16 cellular contexts compared by ENCODE assay signal in the genomic region with DNA sequence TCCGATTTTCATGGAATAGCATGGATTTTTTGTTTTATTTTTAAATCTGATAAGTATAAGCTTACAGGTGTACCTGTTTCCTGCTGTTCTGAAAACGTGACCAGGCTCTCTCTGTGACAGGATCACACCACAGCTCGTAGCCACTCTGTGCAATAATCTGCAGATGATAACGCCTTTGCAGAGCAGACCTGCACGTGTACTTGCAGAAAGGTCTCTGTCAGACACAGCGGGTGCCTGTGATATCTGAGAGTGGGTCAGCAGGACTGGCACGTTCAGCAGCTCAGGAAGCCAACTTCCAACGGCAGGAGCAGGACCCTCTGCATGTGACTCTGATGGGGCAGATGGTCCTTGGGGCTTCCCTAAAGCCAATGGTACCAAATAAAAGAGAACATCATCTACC.
DNase-seq lines count a peak whose midpoint lies in the region; ATAC-seq and TF ChIP-seq lines count a peak whose summit lies in the region.
"Had no signal": no experiment of that assay in that cellular context is flagged by ENCODE, and none has a peak within 500 bp of the region (broad histone marks: within the 10 kb centered on the region; RNA-seq: fewer than 3 reads in every experiment).

No MANE protein-coding gene starts in this region.

- H3K56ac ChIP-seq in H9 (ENCODE audit: insufficient read length, low read depth, low read length) = no peak overlapping the region

- H3K27ac Mint-ChIP-seq in H9 = no peak overlapping the region
- H3K27ac Mint-ChIP-seq in activated CD4-positive, alpha-beta T cell treated with anti-CD3 and anti-CD28 coated beads, Interleukin-2, amount 10 ng/mL, durations not matched to agents 24 days and 14 days = no peak overlapping the region
- H3K27ac Mint-ChIP-seq in MCF 10A (ENCODE audit: low read depth, unreplicated experiment) = no peak overlapping the region
- H3K27ac Mint-ChIP-seq: CD14-positive monocyte; CD8-positive, alpha-beta T cell had no signal

- H3K27me3 ChIP-seq in H9 (ENCODE audit: insufficient read depth, low read length) (no peaks in the 10 kb centered on the region), Karpas-422 (ENCODE audit: low read length) (0 out of 2 replicates have a peak, but pooled peaks cover 3% of the 10 kb centered on the region), OCI-LY1 (ENCODE audit: insufficient read depth, low read length) (no peaks in the 10 kb centered on the region), BE2C (peaks cover 16% of the 10 kb centered on the region)

- H4K20me1 ChIP-seq in H9 (ENCODE audit: control insufficient read depth, insufficient read depth, insufficient read length) (no peaks in the 10 kb centered on the region), Karpas-422 (ENCODE audit: insufficient read depth, low read depth, low read length) (no peaks in the 10 kb centered on the region), OCI-LY1 (ENCODE audit: insufficient read depth, low read length) (no peaks in the 10 kb centered on the region)

- DNase-seq in H9 = no peak
- no peak for DNase-seq in Karpas-422
- DNase-seq in left ventricle myocardium superior = peak; percentile 56
- DNase-seq in activated CD4-positive, alpha-beta T cell treated with anti-CD3 and anti-CD28 coated beads, Interleukin-2, amount 10 ng/mL, durations not matched to agents 24 days and 14 days = no peak
- no peak for DNase-seq in BE2C
- no peak for DNase-seq in MCF 10A (ENCODE audit: unreplicated experiment)
- DNase-seq: CD8-positive, alpha-beta T cell; COR-L47; DMS153; DMS79 treated with DMSO at 0.1 percent for 48 hours; EL; HCEC 1CT had no signal

- H3K9me2 ChIP-seq in Karpas-422 (replicated peaks; ENCODE audit: insufficient read depth, low read length) (no peaks in the 10 kb centered on the region), OCI-LY1 (ENCODE audit: low read depth, low read length) (no peaks in the 10 kb centered on the region)

- H3K18ac ChIP-seq in H9 (ENCODE audit: insufficient read length, low read depth, low read length) = no peak overlapping the region

- POLR2A ChIA-PET in MCF 10A (lab: Yijun Ruan, JAX) = no interaction called here

- no peak overlapping the region for H3K23ac ChIP-seq in H9 (ENCODE audit: insufficient read length, low read depth, low read length)

- no peak overlapping the region for H2BK12ac ChIP-seq in H9 (ENCODE audit: insufficient read length, low read depth, low read length)

- no peak overlapping the region for H3K9ac ChIP-seq in H9 (ENCODE audit: extremely low read depth, insufficient read length, low read length)
- no peak overlapping the region for H3K9ac ChIP-seq in Karpas-422 (ENCODE audit: low read length)
- no peak overlapping the region for H3K9ac ChIP-seq in OCI-LY1 (ENCODE audit: low read length)

- H3K4me1 ChIP-seq in H9 (ENCODE audit: insufficient read depth, low read length) = no peaks in the 10 kb centered on the region
- no peaks in the 10 kb centered on the region for H3K4me1 ChIP-seq in Karpas-422 (ENCODE audit: low read length)
- peaks cover 5% of the 10 kb centered on the region for H3K4me1 ChIP-seq in OCI-LY1 (ENCODE audit: insufficient read depth, low read length, severe bottlenecking)
- no peaks in the 10 kb centered on the region for H3K4me1 ChIP-seq in BE2C
- H3K4me1 ChIP-seq: A549 had no signal

- no peak overlapping the region for H3T11ph ChIP-seq in H9 (ENCODE audit: low read length)

- intact Hi-C loops in left ventricle myocardium superior (cut with micrococcal nuclease) = no loop called here
- intact Hi-C loops in activated CD4-positive, alpha-beta T cell treated with anti-CD3 and anti-CD28 coated beads, Interleukin-2, amount 10 ng/mL, durations not matched to agents 24 days and 14 days (cut with micrococcal nuclease) = no loop called here
- intact Hi-C loops in MCF 10A (cut with micrococcal nuclease) = no loop called here

- 0 out of 2 replicates have a peak overlapping the region, but pooled peaks have one; percentile 31 for H3K14ac ChIP-seq in H9 (ENCODE audit: insufficient read depth, low read length)

- no peak overlapping the region for H3K4me2 ChIP-seq in H9 (ENCODE audit: insufficient read depth, insufficient read length, low read length)
- no peak overlapping the region for H3K4me2 ChIP-seq in Karpas-422 (ENCODE audit: low read depth, low read length, poor library complexity, severe bottlenecking)
- no peak overlapping the region for H3K4me2 ChIP-seq in OCI-LY1 (ENCODE audit: low read length)
- H3K4me2 ChIP-seq: A549 had no signal

- H3K79me1 ChIP-seq in H9 (ENCODE audit: insufficient read depth, low read depth, low read length, poor library complexity, severe bottlenecking) = no peaks in the 10 kb centered on the region

- H3K79me2 ChIP-seq in H9 (ENCODE audit: insufficient read depth, low read length) (no peaks in the 10 kb centered on the region), Karpas-422 (ENCODE audit: low read length) (no peaks in the 10 kb centered on the region), OCI-LY1 (ENCODE audit: insufficient read depth, low read length) (no peaks in the 10 kb centered on the region)

- ATAC-seq in left ventricle myocardium superior = peak; percentile 100
- ATAC-seq: A549; CD8-positive, alpha-beta T cell had no signal

- no peak overlapping the region for H4K8ac ChIP-seq in H9 (replicated peaks; ENCODE audit: insufficient read length, low read depth, low read length)

- H3K4ac ChIP-seq in H9 (ENCODE audit: low read depth, low read length) = no peak overlapping the region

- no peak overlapping the region for H4K5ac ChIP-seq in H9 (ENCODE audit: insufficient read length, low read depth, low read length)

- H3K9me3 Mint-ChIP-seq in H9 (no peaks in the 10 kb centered on the region), MCF 10A (ENCODE audit: unreplicated experiment) (no peaks in the 10 kb centered on the region)
- no peaks in the 10 kb centered on the region for H3K9me3 Mint-ChIP-seq in activated CD4-positive, alpha-beta T cell treated with anti-CD3 and anti-CD28 coated beads, Interleukin-2, amount 10 ng/mL, durations not matched to agents 24 days and 14 days
- H3K9me3 Mint-ChIP-seq: CD8-positive, alpha-beta T cell had no signal

- H2BK5ac ChIP-seq in H9 (ENCODE audit: insufficient read length, low read length) = no peak overlapping the region

- no peaks in the 10 kb centered on the region for H3K36me3 ChIP-seq in Karpas-422 (ENCODE audit: insufficient read depth, low read length)
- H3K36me3 ChIP-seq in OCI-LY1 (ENCODE audit: insufficient read depth, low read length) = no peaks in the 10 kb centered on the region
- no peaks in the 10 kb centered on the region for H3K36me3 ChIP-seq in BE2C

- H3K9me3 ChIP-seq in H9 (ENCODE audit: control insufficient read depth, low read depth, low read length) = no peaks in the 10 kb centered on the region
- H3K9me3 ChIP-seq in Karpas-422 (ENCODE audit: low read length) = no peaks in the 10 kb centered on the region
- H3K9me3 ChIP-seq in OCI-LY1 (ENCODE audit: low read length) = no peaks in the 10 kb centered on the region
- no peaks in the 10 kb centered on the region for H3K9me3 ChIP-seq in BE2C
- H3K9me3 ChIP-seq: A549 had no signal

- H3K4me3 Mint-ChIP-seq in H9 (no peak overlapping the region), MCF 10A (ENCODE audit: unreplicated experiment) (no peak overlapping the region)
- no peak overlapping the region for H3K4me3 Mint-ChIP-seq in activated CD4-positive, alpha-beta T cell treated with anti-CD3 and anti-CD28 coated beads, Interleukin-2, amount 10 ng/mL, durations not matched to agents 24 days and 14 days
- H3K4me3 Mint-ChIP-seq: CD14-positive monocyte; CD8-positive, alpha-beta T cell had no signal

- H2AFZ ChIP-seq in H9 (ENCODE audit: low read length) (no peak overlapping the region), Karpas-422 (ENCODE audit: low read length) (0 out of 2 replicates have a peak overlapping the region, but pooled peaks have one; percentile 50), OCI-LY1 (ENCODE audit: low read length) (peak overlapping the region; percentile 33; the same call in 1 of the 2 replicates)

- CTCF ChIA-PET in MCF 10A (lab: Yijun Ruan, JAX) = interaction anchor here (0.6 kb wide), 1 partner anchor 11 kb away, joined by 5 read pairs; no protein-coding TSS in a partner anchor

- H3K4me3 ChIP-seq in Karpas-422 (ENCODE audit: low read length) = no peak overlapping the region
- no peak overlapping the region for H3K4me3 ChIP-seq in OCI-LY1 (ENCODE audit: low read depth, low read length, poor library complexity, severe bottlenecking)
- H3K4me3 ChIP-seq in BE2C (ENCODE audit: low read depth, low read length) = no peak overlapping the region
- H3K4me3 ChIP-seq: A549 had no signal

- TF ChIP-seq CTCF in H9 (conservative IDR thresholded peaks at IDR 0.05) (no peak), OCI-LY1 (IDR thresholded peaks at IDR 0.05; ENCODE audit: low read length) (no peak), BE2C (IDR thresholded peaks at IDR 0.05; ENCODE audit: low read depth, low read length) (no peak), MCF 10A (IDR thresholded peaks at IDR 0.05; ENCODE audit: unreplicated experiment) (no peak)

- no TSS peak for BruUV-seq in MCF 10A (replicated peaks; lab: Mats Ljungman, UMichigan)

- H3K23me2 ChIP-seq in H9 (ENCODE audit: insufficient read length, low read depth, low read length, poor library complexity, severe bottlenecking) = no peaks in the 10 kb centered on the region

- H2BK120ac ChIP-seq in H9 (ENCODE audit: low read depth, low read length, poor library complexity, severe bottlenecking) = no peak overlapping the region

- H2AK5ac ChIP-seq in H9 (ENCODE audit: insufficient read length, low read length) = no peak overlapping the region

- no peak overlapping the region for H2BK20ac ChIP-seq in H9 (ENCODE audit: low read depth, low read length, poor library complexity, severe bottlenecking)

- no CpG with 5 or more reads among the region's 8 CpGs for WGBS in H9 (ENCODE audit: extremely low coverage, insufficient read length, low lambda C conversion rate)

- H3K4me1 Mint-ChIP-seq in H9 = peaks cover 5 to 6% of the 10 kb centered on the region in 2 experiments
- no peaks in the 10 kb centered on the region for H3K4me1 Mint-ChIP-seq in activated CD4-positive, alpha-beta T cell treated with anti-CD3 and anti-CD28 coated beads, Interleukin-2, amount 10 ng/mL, durations not matched to agents 24 days and 14 days
- H3K4me1 Mint-ChIP-seq in MCF 10A (ENCODE audit: insufficient read depth, unreplicated experiment) = no peaks in the 10 kb centered on the region
- H3K4me1 Mint-ChIP-seq: CD14-positive monocyte had no signal

- H3F3A ChIP-seq in OCI-LY1 (ENCODE audit: insufficient read depth, low read length) = no peaks in the 10 kb centered on the region

- H3K27me3 Mint-ChIP-seq in H9 (ENCODE audit: low read depth) = peaks cover 19% of the 10 kb centered on the region
- peaks cover 20% of the 10 kb centered on the region for H3K27me3 Mint-ChIP-seq in activated CD4-positive, alpha-beta T cell treated with anti-CD3 and anti-CD28 coated beads, Interleukin-2, amount 10 ng/mL, durations not matched to agents 24 days and 14 days
- peaks cover 88% of the 10 kb centered on the region for H3K27me3 Mint-ChIP-seq in MCF 10A (ENCODE audit: insufficient read depth, unreplicated experiment)

- H3K36me3 Mint-ChIP-seq in H9 (ENCODE audit: insufficient read depth in 1 of 3, low read depth in 3 of 3) (no peaks in the 10 kb centered on the region), MCF 10A (ENCODE audit: insufficient read depth, unreplicated experiment) (no peaks in the 10 kb centered on the region)
- no peaks in the 10 kb centered on the region for H3K36me3 Mint-ChIP-seq in activated CD4-positive, alpha-beta T cell treated with anti-CD3 and anti-CD28 coated beads, Interleukin-2, amount 10 ng/mL, durations not matched to agents 24 days and 14 days (ENCODE audit: low read depth)
- H3K36me3 Mint-ChIP-seq: CD14-positive monocyte; CD8-positive, alpha-beta T cell had no signal

- no peak overlapping the region for H3K27ac ChIP-seq in H9 (ENCODE audit: insufficient read length, low read depth, low read length)
- H3K27ac ChIP-seq in Karpas-422 (ENCODE audit: low read length) = no peak overlapping the region
- no peak overlapping the region for H3K27ac ChIP-seq in OCI-LY1 (ENCODE audit: low read depth, low read length, poor library complexity, severe bottlenecking)
- H3K27ac ChIP-seq: A549, HL-60 had no signal

- H2BK15ac ChIP-seq in H9 (ENCODE audit: low read depth, low read length) = no peak overlapping the region

- H4K91ac ChIP-seq in H9 (ENCODE audit: insufficient read length, low read depth, low read length) = no peak overlapping the region
